1 cellular context compared by ENCODE assay signal in the genomic region with DNA sequence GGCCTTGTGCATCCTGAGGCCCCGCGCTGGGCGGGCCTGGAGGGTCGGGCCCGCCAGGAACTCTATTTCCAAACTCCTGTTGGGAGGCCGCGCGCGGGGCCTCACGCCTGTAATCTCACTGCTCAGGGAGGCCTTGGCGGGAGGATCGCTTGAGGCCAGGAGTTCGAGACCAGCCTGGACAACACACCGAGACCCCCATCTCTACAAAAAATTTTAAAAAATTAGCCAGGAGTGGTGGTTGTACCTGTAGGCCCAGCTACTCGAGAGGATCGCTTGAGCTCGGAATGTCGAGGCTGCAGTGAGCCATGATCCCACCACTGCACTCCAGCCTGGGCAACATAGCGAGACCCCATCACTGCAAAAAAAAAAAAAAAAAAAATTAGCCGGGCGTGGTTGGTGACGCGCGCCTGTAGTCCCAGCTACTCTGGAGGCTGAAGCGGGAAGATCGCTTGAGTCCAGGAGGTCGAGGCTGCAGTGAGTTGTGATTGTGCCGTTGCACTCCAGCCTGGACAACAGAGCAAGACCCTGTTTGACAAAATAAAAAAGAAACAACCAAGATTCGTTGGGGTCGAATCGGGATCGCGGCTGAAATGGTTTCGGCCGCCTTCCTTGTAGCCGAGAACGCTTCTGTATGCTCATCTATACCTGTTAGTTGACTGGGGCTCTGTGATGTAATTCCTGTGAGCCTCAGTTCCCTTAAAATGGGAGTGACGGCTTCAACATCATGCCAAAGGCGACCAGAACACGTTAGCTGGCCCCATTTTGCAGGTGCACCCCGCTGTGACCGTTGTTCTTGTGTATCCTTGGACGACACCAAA.
TF ChIP-seq lines count a peak whose summit lies in the region.

No MANE protein-coding gene starts in this region.

TF ChIP-seq in K562, 482 proteins besides CTCF, POLR2A, EP300 and RAD21 (continued from another document):
- TF ChIP-seq, protein P1, sequence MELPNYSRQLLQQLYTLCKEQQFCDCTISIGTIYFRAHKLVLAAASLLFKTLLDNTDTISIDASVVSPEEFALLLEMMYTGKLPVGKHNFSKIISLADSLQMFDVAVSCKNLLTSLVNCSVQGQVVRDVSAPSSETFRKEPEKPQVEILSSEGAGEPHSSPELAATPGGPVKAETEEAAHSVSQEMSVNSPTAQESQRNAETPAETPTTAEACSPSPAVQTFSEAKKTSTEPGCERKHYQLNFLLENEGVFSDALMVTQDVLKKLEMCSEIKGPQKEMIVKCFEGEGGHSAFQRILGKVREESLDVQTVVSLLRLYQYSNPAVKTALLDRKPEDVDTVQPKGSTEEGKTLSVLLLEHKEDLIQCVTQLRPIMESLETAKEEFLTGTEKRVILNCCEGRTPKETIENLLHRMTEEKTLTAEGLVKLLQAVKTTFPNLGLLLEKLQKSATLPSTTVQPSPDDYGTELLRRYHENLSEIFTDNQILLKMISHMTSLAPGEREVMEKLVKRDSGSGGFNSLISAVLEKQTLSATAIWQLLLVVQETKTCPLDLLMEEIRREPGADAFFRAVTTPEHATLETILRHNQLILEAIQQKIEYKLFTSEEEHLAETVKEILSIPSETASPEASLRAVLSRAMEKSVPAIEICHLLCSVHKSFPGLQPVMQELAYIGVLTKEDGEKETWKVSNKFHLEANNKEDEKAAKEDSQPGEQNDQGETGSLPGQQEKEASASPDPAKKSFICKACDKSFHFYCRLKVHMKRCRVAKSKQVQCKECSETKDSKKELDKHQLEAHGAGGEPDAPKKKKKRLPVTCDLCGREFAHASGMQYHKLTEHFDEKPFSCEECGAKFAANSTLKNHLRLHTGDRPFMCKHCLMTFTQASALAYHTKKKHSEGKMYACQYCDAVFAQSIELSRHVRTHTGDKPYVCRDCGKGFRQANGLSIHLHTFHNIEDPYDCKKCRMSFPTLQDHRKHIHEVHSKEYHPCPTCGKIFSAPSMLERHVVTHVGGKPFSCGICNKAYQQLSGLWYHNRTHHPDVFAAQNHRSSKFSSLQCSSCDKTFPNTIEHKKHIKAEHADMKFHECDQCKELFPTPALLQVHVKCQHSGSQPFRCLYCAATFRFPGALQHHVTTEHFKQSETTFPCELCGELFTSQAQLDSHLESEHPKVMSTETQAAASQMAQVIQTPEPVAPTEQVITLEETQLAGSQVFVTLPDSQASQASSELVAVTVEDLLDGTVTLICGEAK (IDR thresholded peaks at IDR 0.05), result peak; percentile 62; the same call in 1 of the 2 replicates
- TF ChIP-seq, protein P1 (CRISPR knock-in tag; IDR thresholded peaks at IDR 0.05), result no peak
- no peak for TF ChIP-seq EZH2 (IDR thresholded peaks at IDR 0.05; ENCODE audit: borderline replicate concordance, low read depth, low read length)
- TF ChIP-seq FOXJ2 (tag; IDR thresholded peaks at IDR 0.05), result no peak
- no peak for TF ChIP-seq ZFP36 (IDR thresholded peaks at IDR 0.05; ENCODE audit: low read depth, low read length, partially characterized antibody)
- peak; percentile 73; the same call in 1 of the 2 replicates for TF ChIP-seq MIER1 (IDR thresholded peaks at IDR 0.05; ENCODE audit: low read depth)
- no peak for TF ChIP-seq NR2C2 (CRISPR knock-in tag; IDR thresholded peaks at IDR 0.05)
- TF ChIP-seq NR2C2 (tag; IDR thresholded peaks at IDR 0.05), result peak; percentile 98; the same call in 1 of the 2 replicates
- TF ChIP-seq, protein P2, sequence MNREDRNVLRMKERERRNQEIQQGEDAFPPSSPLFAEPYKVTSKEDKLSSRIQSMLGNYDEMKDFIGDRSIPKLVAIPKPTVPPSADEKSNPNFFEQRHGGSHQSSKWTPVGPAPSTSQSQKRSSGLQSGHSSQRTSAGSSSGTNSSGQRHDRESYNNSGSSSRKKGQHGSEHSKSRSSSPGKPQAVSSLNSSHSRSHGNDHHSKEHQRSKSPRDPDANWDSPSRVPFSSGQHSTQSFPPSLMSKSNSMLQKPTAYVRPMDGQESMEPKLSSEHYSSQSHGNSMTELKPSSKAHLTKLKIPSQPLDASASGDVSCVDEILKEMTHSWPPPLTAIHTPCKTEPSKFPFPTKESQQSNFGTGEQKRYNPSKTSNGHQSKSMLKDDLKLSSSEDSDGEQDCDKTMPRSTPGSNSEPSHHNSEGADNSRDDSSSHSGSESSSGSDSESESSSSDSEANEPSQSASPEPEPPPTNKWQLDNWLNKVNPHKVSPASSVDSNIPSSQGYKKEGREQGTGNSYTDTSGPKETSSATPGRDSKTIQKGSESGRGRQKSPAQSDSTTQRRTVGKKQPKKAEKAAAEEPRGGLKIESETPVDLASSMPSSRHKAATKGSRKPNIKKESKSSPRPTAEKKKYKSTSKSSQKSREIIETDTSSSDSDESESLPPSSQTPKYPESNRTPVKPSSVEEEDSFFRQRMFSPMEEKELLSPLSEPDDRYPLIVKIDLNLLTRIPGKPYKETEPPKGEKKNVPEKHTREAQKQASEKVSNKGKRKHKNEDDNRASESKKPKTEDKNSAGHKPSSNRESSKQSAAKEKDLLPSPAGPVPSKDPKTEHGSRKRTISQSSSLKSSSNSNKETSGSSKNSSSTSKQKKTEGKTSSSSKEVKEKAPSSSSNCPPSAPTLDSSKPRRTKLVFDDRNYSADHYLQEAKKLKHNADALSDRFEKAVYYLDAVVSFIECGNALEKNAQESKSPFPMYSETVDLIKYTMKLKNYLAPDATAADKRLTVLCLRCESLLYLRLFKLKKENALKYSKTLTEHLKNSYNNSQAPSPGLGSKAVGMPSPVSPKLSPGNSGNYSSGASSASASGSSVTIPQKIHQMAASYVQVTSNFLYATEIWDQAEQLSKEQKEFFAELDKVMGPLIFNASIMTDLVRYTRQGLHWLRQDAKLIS (CRISPR knock-in tag; IDR thresholded peaks at IDR 0.05), result peak; percentile 4
- TF ChIP-seq, protein P3, sequence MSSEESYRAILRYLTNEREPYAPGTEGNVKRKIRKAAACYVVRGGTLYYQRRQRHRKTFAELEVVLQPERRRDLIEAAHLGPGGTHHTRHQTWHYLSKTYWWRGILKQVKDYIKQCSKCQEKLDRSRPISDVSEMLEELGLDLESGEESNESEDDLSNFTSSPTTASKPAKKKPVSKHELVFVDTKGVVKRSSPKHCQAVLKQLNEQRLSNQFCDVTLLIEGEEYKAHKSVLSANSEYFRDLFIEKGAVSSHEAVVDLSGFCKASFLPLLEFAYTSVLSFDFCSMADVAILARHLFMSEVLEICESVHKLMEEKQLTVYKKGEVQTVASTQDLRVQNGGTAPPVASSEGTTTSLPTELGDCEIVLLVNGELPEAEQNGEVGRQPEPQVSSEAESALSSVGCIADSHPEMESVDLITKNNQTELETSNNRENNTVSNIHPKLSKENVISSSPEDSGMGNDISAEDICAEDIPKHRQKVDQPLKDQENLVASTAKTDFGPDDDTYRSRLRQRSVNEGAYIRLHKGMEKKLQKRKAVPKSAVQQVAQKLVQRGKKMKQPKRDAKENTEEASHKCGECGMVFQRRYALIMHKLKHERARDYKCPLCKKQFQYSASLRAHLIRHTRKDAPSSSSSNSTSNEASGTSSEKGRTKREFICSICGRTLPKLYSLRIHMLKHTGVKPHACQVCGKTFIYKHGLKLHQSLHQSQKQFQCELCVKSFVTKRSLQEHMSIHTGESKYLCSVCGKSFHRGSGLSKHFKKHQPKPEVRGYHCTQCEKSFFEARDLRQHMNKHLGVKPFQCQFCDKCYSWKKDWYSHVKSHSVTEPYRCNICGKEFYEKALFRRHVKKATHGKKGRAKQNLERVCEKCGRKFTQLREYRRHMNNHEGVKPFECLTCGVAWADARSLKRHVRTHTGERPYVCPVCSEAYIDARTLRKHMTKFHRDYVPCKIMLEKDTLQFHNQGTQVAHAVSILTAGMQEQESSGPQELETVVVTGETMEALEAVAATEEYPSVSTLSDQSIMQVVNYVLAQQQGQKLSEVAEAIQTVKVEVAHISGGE (CRISPR knock-in tag; IDR thresholded peaks at IDR 0.05), result peak in 1 of 3 experiments; percentile 5; a peak in 1 of 6 replicates
- TF ChIP-seq, protein P4, sequence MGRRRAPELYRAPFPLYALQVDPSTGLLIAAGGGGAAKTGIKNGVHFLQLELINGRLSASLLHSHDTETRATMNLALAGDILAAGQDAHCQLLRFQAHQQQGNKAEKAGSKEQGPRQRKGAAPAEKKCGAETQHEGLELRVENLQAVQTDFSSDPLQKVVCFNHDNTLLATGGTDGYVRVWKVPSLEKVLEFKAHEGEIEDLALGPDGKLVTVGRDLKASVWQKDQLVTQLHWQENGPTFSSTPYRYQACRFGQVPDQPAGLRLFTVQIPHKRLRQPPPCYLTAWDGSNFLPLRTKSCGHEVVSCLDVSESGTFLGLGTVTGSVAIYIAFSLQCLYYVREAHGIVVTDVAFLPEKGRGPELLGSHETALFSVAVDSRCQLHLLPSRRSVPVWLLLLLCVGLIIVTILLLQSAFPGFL (CRISPR knock-in tag; IDR thresholded peaks at IDR 0.05), result 0 out of 2 replicates have a peak, but pooled peaks have one; percentile 33
- 0 out of 2 replicates have a peak, but pooled peaks have one; percentile 22 for TF ChIP-seq NBN (IDR thresholded peaks at IDR 0.05; ENCODE audit: low read depth)
